Comparison of ENCODE assay signal across 13 cellular contexts in the genomic region with DNA sequence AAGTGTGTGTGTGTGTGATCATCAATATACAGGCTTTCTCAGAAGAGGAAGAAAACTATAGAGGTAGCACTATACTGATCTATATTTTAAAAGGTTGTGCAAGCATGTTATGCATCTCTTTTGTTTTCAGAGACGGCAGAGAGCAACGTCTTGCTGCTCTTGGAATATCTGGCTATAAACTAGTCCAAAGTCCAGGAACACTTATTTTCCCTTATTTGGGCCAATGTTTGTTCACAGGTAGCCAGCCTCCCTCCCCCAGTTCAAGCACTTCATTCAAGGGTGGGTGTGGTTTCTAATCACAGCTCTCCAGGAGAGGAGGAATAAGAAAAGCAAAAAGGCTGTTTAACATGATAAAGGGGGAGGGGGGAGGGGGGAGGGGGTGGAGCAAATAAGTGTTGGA. TPM values are rescaled to one million over a fixed set of nuclear protein-coding genes. Genes with fewer than 3 reads are reported as not detected.
DNase-seq lines count a peak whose midpoint lies in the region; ATAC-seq and TF ChIP-seq lines count a peak whose summit lies in the region.
"Had no signal": no experiment of that assay in that cellular context is flagged by ENCODE, and none has a peak within 500 bp of the region (broad histone marks: within the 10 kb centered on the region; RNA-seq: fewer than 3 reads in every experiment).

No MANE protein-coding gene starts in this region.

- peak overlapping the region; percentile 72 for H3K4me2 ChIP-seq in GM23338
- peak overlapping the region; percentile 53 for H3K4me2 ChIP-seq in neuronal stem cell (ENCODE audit: insufficient read depth, low read length, poor library complexity, severe bottlenecking)

- peaks cover 51% of the 10 kb centered on the region for H3K36me3 Mint-ChIP-seq in GM23338 (ENCODE audit: low read depth)
- H3K36me3 Mint-ChIP-seq: CD4-positive, CD25-positive, alpha-beta regulatory T cell had no signal

- no peak overlapping the region for H4K8ac ChIP-seq in neuronal stem cell (ENCODE audit: low read depth, low read length)

- peak; percentile 91 for DNase-seq in GM23338 (ENCODE audit: low spot score)
- peak; percentile 35 for DNase-seq in NCI-H2196 (lab: John Stamatoyannopoulos, UW; ENCODE audit: unreplicated experiment)
- DNase-seq in neuronal stem cell (ENCODE audit: low spot score), result peak; percentile 65
- no peak for DNase-seq in activated gamma-delta T cell (lab: John Stamatoyannopoulos, UW)
- DNase-seq in esophagus squamous epithelium (lab: John Stamatoyannopoulos, UW), result no peak
- DNase-seq in foreskin melanocyte, result no peak
- DNase-seq: CD4-positive, CD25-positive, alpha-beta regulatory T cell; effector CD8-positive, alpha-beta T cell; heart right ventricle; uterus had no signal

- peaks cover 48% of the 10 kb centered on the region for H3K4me1 ChIP-seq in GM23338 (ENCODE audit: insufficient read depth)
- peaks cover 16% of the 10 kb centered on the region for H3K4me1 ChIP-seq in endocrine pancreas (ENCODE audit: control insufficient read depth, insufficient read depth, low read length)
- H3K4me1 ChIP-seq in neuronal stem cell (ENCODE audit: control insufficient read depth in 2 of 2, insufficient read depth in 1 of 2, low read depth in 1 of 2, low read length in 2 of 2), result peaks cover 10 to 34% of the 10 kb centered on the region in 2 donors
- H3K4me1 ChIP-seq in esophagus squamous epithelium, result peaks cover 5 to 48% (median 14%) of the 10 kb centered on the region in 3 donors

- no peaks in the 10 kb centered on the region for H3K9me3 ChIP-seq in endocrine pancreas (ENCODE audit: control insufficient read depth, low read length)
- peaks cover 0 to 11% of the 10 kb centered on the region in 2 donors for H3K9me3 ChIP-seq in neuronal stem cell (replicated peaks in 1 of 2; ENCODE audit: control insufficient read depth in 2 of 2, insufficient read depth in 1 of 2, low read depth in 1 of 2, low read length in 2 of 2)
- no peaks in the 10 kb centered on the region for H3K9me3 ChIP-seq in esophagus squamous epithelium
- H3K9me3 ChIP-seq: heart right ventricle, uterus had no signal

- H3K4me1 Mint-ChIP-seq in GM23338, result peaks cover 65% of the 10 kb centered on the region

- H3K36me3 ChIP-seq in GM23338 (ENCODE audit: insufficient read depth) (peaks cover 24% of the 10 kb centered on the region; the same call in 1 of the 2 replicates), endocrine pancreas (ENCODE audit: control insufficient read depth, insufficient read depth, low read length) (peaks cover 2% of the 10 kb centered on the region), neuronal stem cell (replicated peaks in 1 of 2; ENCODE audit: control insufficient read depth in 2 of 2, insufficient read depth in 2 of 2, low read length in 2 of 2) (peaks cover 48 to 75% of the 10 kb centered on the region in 2 donors), esophagus squamous epithelium (peaks cover 0 to 47% (median 7%) of the 10 kb centered on the region in 3 donors)
- H3K36me3 ChIP-seq: uterus had no signal

- no peaks in the 10 kb centered on the region for H3K27me3 ChIP-seq in GM23338 (ENCODE audit: insufficient read depth)
- H3K27me3 ChIP-seq in endocrine pancreas (ENCODE audit: control insufficient read depth, insufficient read depth, low read length), result no peaks in the 10 kb centered on the region
- no peaks in the 10 kb centered on the region for H3K27me3 ChIP-seq in neuronal stem cell (ENCODE audit: control insufficient read depth in 3 of 3, insufficient read depth in 3 of 3, low read depth in 1 of 3, low read length in 3 of 3)
- H3K27me3 ChIP-seq in esophagus squamous epithelium, result no peaks in the 10 kb centered on the region
- H3K27me3 ChIP-seq: heart right ventricle, uterus had no signal

- no peak overlapping the region for H2BK12ac ChIP-seq in neuronal stem cell (ENCODE audit: low read length)

- H3K23ac ChIP-seq in neuronal stem cell (ENCODE audit: low read depth, low read length, poor library complexity), result no peak overlapping the region

- H3K79me1 ChIP-seq in neuronal stem cell (ENCODE audit: low read depth, low read length), result no peaks in the 10 kb centered on the region

- H2BK5ac ChIP-seq in neuronal stem cell (ENCODE audit: low read length), result no peak overlapping the region

- H3F3A ChIP-seq in GM23338 (replicated peaks; ENCODE audit: low read depth), result peaks cover 15% of the 10 kb centered on the region

- ATAC-seq in GM23338, result peak; percentile 2; the same call in 2 of the 3 replicates
- ATAC-seq in HG03097 (IDR thresholded peaks at IDR 0.05; ENCODE audit: low FRiP score, unreplicated experiment), result no peak
- ATAC-seq: heart right ventricle, Panc1 had no signal

- H3K9me2 ChIP-seq in GM23338 (ENCODE audit: insufficient read depth), result no peaks in the 10 kb centered on the region

- peaks cover 88% of the 10 kb centered on the region for H3K79me2 ChIP-seq in GM23338 (replicated peaks; ENCODE audit: insufficient read depth)

- H4K91ac ChIP-seq in neuronal stem cell (ENCODE audit: low read depth, low read length, poor library complexity), result no peak overlapping the region

- H2AFZ ChIP-seq in GM23338 (no peak overlapping the region), neuronal stem cell (ENCODE audit: low read length) (no peak overlapping the region)

- H2AK5ac ChIP-seq in neuronal stem cell (ENCODE audit: low read depth, low read length), result no peak overlapping the region

- H3K9ac ChIP-seq in endocrine pancreas (ENCODE audit: control insufficient read depth, insufficient read depth, low read length), result no peak overlapping the region
- H3K9ac ChIP-seq in neuronal stem cell (ENCODE audit: low read depth, low read length, poor library complexity), result no peak overlapping the region

- H3K27ac ChIP-seq in GM23338 (ENCODE audit: low read depth) (peak overlapping the region; percentile 32; the same call in 1 of the 2 replicates), neuronal stem cell (replicated peaks; ENCODE audit: low read length) (peak overlapping the region; percentile 71), esophagus squamous epithelium (no peak overlapping the region)
- H3K27ac ChIP-seq: heart right ventricle, uterus had no signal

- no peak overlapping the region for H2BK15ac ChIP-seq in neuronal stem cell (ENCODE audit: low read length)

- peak overlapping the region; percentile 68 for H3K4me3 Mint-ChIP-seq in GM23338

- H3K4ac ChIP-seq in neuronal stem cell (ENCODE audit: low read length), result no peak overlapping the region

- H3K27ac Mint-ChIP-seq in GM23338, result peak overlapping the region; percentile 70; the same call in 1 of the 2 replicates
- H3K27ac Mint-ChIP-seq: CD4-positive, CD25-positive, alpha-beta regulatory T cell had no signal

- H3K14ac ChIP-seq in neuronal stem cell (ENCODE audit: low read length), result no peak overlapping the region

- peaks cover 22% of the 10 kb centered on the region for H3K27me3 Mint-ChIP-seq in GM23338 (ENCODE audit: insufficient read depth, low read depth, poor library complexity)

- no peak for TF ChIP-seq POLR2A in esophagus squamous epithelium (IDR thresholded peaks at IDR 0.05)

- peak overlapping the region; percentile 48 for H3K4me3 ChIP-seq in GM23338
- peak overlapping the region; percentile 22 for H3K4me3 ChIP-seq in endocrine pancreas (ENCODE audit: control insufficient read depth, insufficient read depth, low read length)
- peak overlapping the region in 1 of 2 donors; percentile 76 for H3K4me3 ChIP-seq in neuronal stem cell (ENCODE audit: low read length in 2 of 2)
- H3K4me3 ChIP-seq in esophagus squamous epithelium, result no peak overlapping the region
- H3K4me3 ChIP-seq: heart right ventricle, uterus had no signal

- H3K9me3 Mint-ChIP-seq in GM23338, result peaks cover 2% of the 10 kb centered on the region
- H3K9me3 Mint-ChIP-seq: CD4-positive, CD25-positive, alpha-beta regulatory T cell had no signal

- no peak overlapping the region for H2BK120ac ChIP-seq in neuronal stem cell (ENCODE audit: low read depth, low read length)

- H3K18ac ChIP-seq in neuronal stem cell (ENCODE audit: low read length), result no peak overlapping the region

- intact Hi-C loops in esophagus squamous epithelium (cut with DNase I), result loop anchor here (10.0 kb wide), 1 partner anchor 199 kb away; no protein-coding TSS in a partner anchor

- TF ChIP-seq CTCF in GM23338 (conservative IDR thresholded peaks at IDR 0.05; ENCODE audit: low read depth in 2 of 2), result no peak
- no peak for TF ChIP-seq CTCF in esophagus squamous epithelium (IDR thresholded peaks at IDR 0.05)

- H4K20me1 ChIP-seq in GM23338 (replicated peaks; ENCODE audit: insufficient read depth), result peaks cover 46% of the 10 kb centered on the region

- no CpG with 5 or more reads among the region's 2 CpGs for WGBS in neuronal stem cell (ENCODE audit: extremely low coverage in 2 of 2, insufficient read length in 2 of 2, insufficient replicate concordance in 1 of 2), 2 donors
- WGBS in esophagus squamous epithelium, 2 donors, result 46 to 74% methylated on average over 2 of the region's 2 CpGs

TF ChIP-seq in GM23338, 12 proteins besides CTCF, POLR2A, EP300 and RAD21:
- no peak for TF ChIP-seq EZH2phosphoT487 (IDR thresholded peaks at IDR 0.05; ENCODE audit: unreplicated experiment)
- TF ChIP-seq JUNB (IDR thresholded peaks at IDR 0.05; ENCODE audit: unreplicated experiment), result no peak
- TF ChIP-seq ZNF114 (CRISPR knock-in tag; IDR thresholded peaks at IDR 0.05), result no peak
- TF ChIP-seq NANOG (IDR thresholded peaks at IDR 0.05; ENCODE audit: borderline replicate concordance), result peak; percentile 25; the same call in 1 of the 2 replicates

RNA-seq across cellular contexts. Expression of gene FZD5, which starts 4.2 kb away (rescaled TPM):
- total RNA-seq in GM23338 (2014; rRNA removed; shearing (Covaris generic)), result 80.5 and 94.8 TPM in 2 replicates
- 28.1 and 32.3 TPM in 2 replicates for polyA plus RNA-seq in GM23338 (2016; fragmentation: Nextera tagmentation; extraction: Ambion mirVana)
- polyA plus RNA-seq in neuronal stem cell (2013, experiment 1 of 2), result 267 TPM
- 274 TPM for polyA plus RNA-seq in neuronal stem cell (2013, experiment 2 of 2)
- 10 to 100 TPM in 1 of 4 donors, 1 to 10 TPM in 3; 7.2 to 11.3 (median 8.6) TPM for total RNA-seq in esophagus squamous epithelium

RNA-seq across cellular contexts. Expression of gene CCNYL1, which starts 54.1 kb away (rescaled TPM):
- 32.1 and 35.1 TPM in 2 replicates for total RNA-seq in GM23338 (2014; rRNA removed; shearing (Covaris generic))
- 19.6 and 20.8 TPM in 2 replicates for polyA plus RNA-seq in GM23338 (2016; fragmentation: Nextera tagmentation; extraction: Ambion mirVana)
- 24.1 TPM for polyA plus RNA-seq in neuronal stem cell (2013, experiment 1 of 2)
- 23.5 TPM for polyA plus RNA-seq in neuronal stem cell (2013, experiment 2 of 2)
- total RNA-seq in esophagus squamous epithelium, result 10 to 100 TPM; 12.6 to 24.8 (median 15.4) TPM

Comparison
In these comparisons a context has a peak if more than half of its experiments do, and no peak if none do; other contexts are left out.
1. DNase-seq: peak in GM23338 (single experiment), NCI-H2196 (single experiment) and neuronal stem cell (single experiment); none in activated gamma-delta T cell (single experiment), esophagus squamous epithelium (single experiment) and foreskin melanocyte (single experiment).
2. H3K27ac ChIP-seq: peak in GM23338 (single experiment) and neuronal stem cell (single experiment); none in esophagus squamous epithelium (0 of 4).
3. H3K4me3 ChIP-seq: peak in GM23338 (single experiment) and endocrine pancreas (single experiment); none in esophagus squamous epithelium (0 of 4).